In genomic region chr7:142389544-142389943, GRCh38 we compare ENCODE assay signal across 1 cellular context.
TF ChIP-seq lines count a peak whose summit lies in the region.

No MANE protein-coding gene starts in this region.

TF ChIP-seq in HepG2, 621 proteins besides CTCF, POLR2A, EP300 and RAD21 (continued from another document and continues in another):
- TF ChIP-seq ARID5B (CRISPR knock-in tag; IDR thresholded peaks at IDR 0.05): peak; percentile 44
- TF ChIP-seq LRRFIP1 (CRISPR knock-in tag; conservative IDR thresholded peaks at IDR 0.05): no peak
- no peak for TF ChIP-seq CSRNP1 (CRISPR knock-in tag; IDR thresholded peaks at IDR 0.05)
- TF ChIP-seq YEATS2 (CRISPR knock-in tag; IDR thresholded peaks at IDR 0.05; ENCODE audit: borderline replicate concordance): no peak
- no peak for TF ChIP-seq ZNF703 (CRISPR knock-in tag; IDR thresholded peaks at IDR 0.05; ENCODE audit: borderline replicate concordance)
- TF ChIP-seq ZNF775 (CRISPR knock-in tag; IDR thresholded peaks at IDR 0.05; ENCODE audit: borderline replicate concordance): no peak
- TF ChIP-seq ZGPAT (CRISPR knock-in tag; IDR thresholded peaks at IDR 0.05): no peak
- TF ChIP-seq ZNF510 (CRISPR knock-in tag; IDR thresholded peaks at IDR 0.05; ENCODE audit: low read depth): no peak
- TF ChIP-seq ZIK1 (CRISPR knock-in tag; IDR thresholded peaks at IDR 0.05; ENCODE audit: borderline replicate concordance, low read depth): no peak
- TF ChIP-seq SKIL (CRISPR knock-in tag; IDR thresholded peaks at IDR 0.05; ENCODE audit: borderline replicate concordance): no peak
- TF ChIP-seq FOXK1 (CRISPR knock-in tag; IDR thresholded peaks at IDR 0.05; ENCODE audit: borderline replicate concordance, low read depth): no peak
- no peak for TF ChIP-seq ZNF12 (CRISPR knock-in tag; IDR thresholded peaks at IDR 0.05)
- TF ChIP-seq ZNF382 (CRISPR knock-in tag; IDR thresholded peaks at IDR 0.05; ENCODE audit: borderline replicate concordance): no peak
- TF ChIP-seq UBTF (CRISPR knock-in tag; IDR thresholded peaks at IDR 0.05): no peak
- TF ChIP-seq ZNF605 (CRISPR knock-in tag; IDR thresholded peaks at IDR 0.05): no peak
- TF ChIP-seq REXO4 (CRISPR knock-in tag; IDR thresholded peaks at IDR 0.05; ENCODE audit: borderline replicate concordance): no peak
- no peak for TF ChIP-seq ZFP90 (CRISPR knock-in tag; IDR thresholded peaks at IDR 0.05; ENCODE audit: borderline replicate concordance)
- no peak for TF ChIP-seq ZNF326 (CRISPR knock-in tag; IDR thresholded peaks at IDR 0.05; ENCODE audit: borderline replicate concordance)
- no peak for TF ChIP-seq ZNF121 (CRISPR knock-in tag; IDR thresholded peaks at IDR 0.05)
- TF ChIP-seq RCOR2 (CRISPR knock-in tag; IDR thresholded peaks at IDR 0.05): no peak
- TF ChIP-seq ETV5 (CRISPR knock-in tag; IDR thresholded peaks at IDR 0.05; ENCODE audit: borderline replicate concordance): peak; percentile 34; the same call in 1 of the 2 replicates
- no peak for TF ChIP-seq RFXANK (CRISPR knock-in tag; IDR thresholded peaks at IDR 0.05)
- no peak for TF ChIP-seq HNF1A (IDR thresholded peaks at IDR 0.05; ENCODE audit: low read depth)
- TF ChIP-seq HNF1A (CRISPR knock-in tag; IDR thresholded peaks at IDR 0.05; ENCODE audit: borderline replicate concordance): no peak
- TF ChIP-seq KLF11 (CRISPR knock-in tag; IDR thresholded peaks at IDR 0.05): no peak
- no peak for TF ChIP-seq IKZF4 (CRISPR knock-in tag; IDR thresholded peaks at IDR 0.05; ENCODE audit: borderline replicate concordance, low read depth, not compliant biosample characterization)
- TF ChIP-seq ELF3 (CRISPR knock-in tag; IDR thresholded peaks at IDR 0.05): peak; percentile 75
- TF ChIP-seq SRY (CRISPR knock-in tag; IDR thresholded peaks at IDR 0.05): no peak
- TF ChIP-seq ZNF235 (CRISPR knock-in tag; IDR thresholded peaks at IDR 0.05; ENCODE audit: borderline replicate concordance): no peak
- TF ChIP-seq KDM4B (CRISPR knock-in tag; IDR thresholded peaks at IDR 0.05): no peak
- no peak for TF ChIP-seq ZNF678 (CRISPR knock-in tag; IDR thresholded peaks at IDR 0.05)
- TF ChIP-seq MATR3 (CRISPR knock-in tag; IDR thresholded peaks at IDR 0.05): no peak
- TF ChIP-seq CCAR2 (optimal IDR thresholded peaks at IDR 0.05; ENCODE audit: low read depth, low read length): no peak
- no peak for TF ChIP-seq ZNF143 (CRISPR knock-in tag; IDR thresholded peaks at IDR 0.05)
- TF ChIP-seq KLF16 (CRISPR knock-in tag; IDR thresholded peaks at IDR 0.05): no peak
- no peak for TF ChIP-seq TRIM24 (CRISPR knock-in tag; IDR thresholded peaks at IDR 0.05)
- no peak for TF ChIP-seq SMARCC2 (IDR thresholded peaks at IDR 0.05)
- no peak for TF ChIP-seq MXI1 (IDR thresholded peaks at IDR 0.05; ENCODE audit: borderline replicate concordance, low read depth, low read length)
- no peak for TF ChIP-seq PRPF4 (IDR thresholded peaks at IDR 0.05; ENCODE audit: low read depth, low read length, poor library complexity, severe bottlenecking)
- peak; percentile 65 for TF ChIP-seq FOXA3 (CRISPR knock-in tag; IDR thresholded peaks at IDR 0.05)
- TF ChIP-seq NFRKB (IDR thresholded peaks at IDR 0.05): no peak
- 0 out of 2 replicates have a peak, but pooled peaks have one; percentile 21 for TF ChIP-seq GATAD2A (CRISPR knock-in tag; IDR thresholded peaks at IDR 0.05)
- TF ChIP-seq POLR2AphosphoS5 (IDR thresholded peaks at IDR 0.05; ENCODE audit: low read depth, low read length): no peak
- no peak for TF ChIP-seq NPAS2 (CRISPR knock-in tag; IDR thresholded peaks at IDR 0.05; ENCODE audit: borderline replicate concordance)
- TF ChIP-seq ZSCAN5A (CRISPR knock-in tag; IDR thresholded peaks at IDR 0.05; ENCODE audit: borderline replicate concordance): no peak
